Comparison of ENCODE assay signal across 9 cellular contexts in the genomic region with DNA sequence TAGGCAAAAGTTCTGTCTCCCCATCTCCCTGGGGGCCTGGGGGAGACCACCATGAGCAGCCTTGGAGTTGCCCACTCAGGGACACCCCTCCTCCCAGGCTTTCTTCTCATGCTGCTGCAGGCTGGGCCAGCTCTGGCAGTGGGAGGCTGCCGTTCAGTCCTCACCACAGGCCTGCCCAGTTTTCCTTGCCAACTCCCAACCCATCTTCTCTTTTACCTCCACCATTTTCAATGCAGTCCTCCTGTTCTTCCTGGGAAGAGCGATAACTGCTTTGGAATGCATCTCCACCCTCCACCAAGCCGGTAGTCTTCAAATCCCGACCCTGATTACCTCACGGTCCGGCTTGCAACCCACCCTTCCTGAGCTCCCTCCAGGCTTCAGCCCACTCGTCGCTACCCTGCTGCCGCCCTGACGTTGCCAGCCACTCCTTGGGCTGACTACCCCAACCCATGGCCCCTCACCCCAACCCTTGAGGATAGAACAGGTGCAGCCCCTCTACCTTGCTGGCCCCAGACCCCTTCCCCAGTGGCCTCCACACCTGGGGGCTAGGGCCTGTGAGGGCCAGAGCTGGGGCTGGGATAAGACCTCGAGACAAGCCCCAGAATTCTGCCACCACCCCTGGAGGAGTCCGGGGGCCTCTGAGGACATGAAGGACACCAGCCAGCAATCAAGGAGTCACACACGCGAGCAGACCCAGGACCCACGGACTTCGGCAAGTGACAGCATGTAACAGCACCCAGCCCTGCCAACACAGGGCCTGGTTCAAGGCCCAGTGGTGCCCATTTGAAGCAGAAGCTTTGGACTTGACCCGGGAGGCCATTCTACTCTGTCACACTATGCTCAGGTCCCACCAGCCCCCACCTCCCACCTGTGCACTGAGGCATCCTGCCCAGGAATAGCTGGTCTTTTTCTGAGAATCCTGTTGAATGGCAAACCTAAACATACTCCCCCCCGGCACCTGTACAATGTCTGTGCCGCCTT. TPM values are rescaled to one million over a fixed set of nuclear protein-coding genes. Genes with fewer than 3 reads are reported as not detected.
DNase-seq lines count a peak whose midpoint lies in the region; ATAC-seq and TF ChIP-seq lines count a peak whose summit lies in the region.
"Had no signal": no experiment of that assay in that cellular context is flagged by ENCODE, and none has a peak within 500 bp of the region (broad histone marks: within the 10 kb centered on the region; RNA-seq: fewer than 3 reads in every experiment).

No MANE protein-coding gene starts in this region.

- H3K4me1 Mint-ChIP-seq in CD14-positive monocyte (peaks cover 81% of the 10 kb centered on the region), endodermal cell (peaks cover 71% of the 10 kb centered on the region)

- no peaks in the 10 kb centered on the region for H3K9me3 Mint-ChIP-seq in CD14-positive monocyte
- H3K9me3 Mint-ChIP-seq in endodermal cell, result no peaks in the 10 kb centered on the region

- H3K36me3 ChIP-seq in endodermal cell (ENCODE audit: control insufficient read depth, insufficient read depth, low read length), result peaks cover 91% of the 10 kb centered on the region

- no peak for TF ChIP-seq CTCF in CD14-positive monocyte (IDR thresholded peaks at IDR 0.05)
- TF ChIP-seq CTCF in endodermal cell (conservative IDR thresholded peaks at IDR 0.05), result no peak
- TF ChIP-seq CTCF in omental fat pad (IDR thresholded peaks at IDR 0.05), result no peak
- TF ChIP-seq CTCF in GM13977 (IDR thresholded peaks at IDR 0.05; ENCODE audit: extremely low read depth, insufficient read depth, missing control alignments), result no peak

- WGBS in endodermal cell (ENCODE audit: insufficient coverage in 1 of 2, insufficient read length in 1 of 2), 2 experiments, result 90 to 100% methylated on average over 7 to 19 of the region's 19 CpGs

- H3K27ac Mint-ChIP-seq in CD14-positive monocyte (peak overlapping the region; percentile 70 to 91 (median 85)), endodermal cell (peak overlapping the region; percentile 39)

- peak; percentile 21 for ATAC-seq in omental fat pad (ENCODE audit: low FRiP score)
- ATAC-seq in HG03342 (IDR thresholded peaks at IDR 0.05; ENCODE audit: unreplicated experiment), result no peak
- ATAC-seq in GM21529 (IDR thresholded peaks at IDR 0.05; ENCODE audit: unreplicated experiment), result no peak

- DNase-seq in CD14-positive monocyte (ENCODE audit: low spot score), result no peak
- DNase-seq in RPMI7951 (ENCODE audit: low read depth), result peak; percentile 46
- DNase-seq in endodermal cell, result no peak
- no peak for DNase-seq in omental fat pad (ENCODE audit: low spot score)
- DNase-seq in GM13977 (ENCODE audit: low spot score), result no peak
- no peak for DNase-seq in activated CD4-positive, CD25-positive, alpha-beta regulatory T cell treated with anti-CD3 and anti-CD28 coated beads, Interleukin-2, amount 50 U/mL, for 72 hours
- DNase-seq: SHP77 treated with DMSO at 0.1 percent for 48 hours had no signal

- H3K27me3 Mint-ChIP-seq in CD14-positive monocyte (ENCODE audit: low read depth in 3 of 3) (peaks cover 0 to 4% (median 3%) of the 10 kb centered on the region in 3 donors), endodermal cell (ENCODE audit: insufficient read depth) (no peaks in the 10 kb centered on the region)

- H3K4me1 ChIP-seq in endodermal cell (ENCODE audit: control insufficient read depth, insufficient read depth, low read length), result peaks cover 28% of the 10 kb centered on the region

- in situ Hi-C loops in GM13977 (cut with MboI; ENCODE audit: low pct_unique_long_range_greater_than_20kb, low sequenced_read_pairs, unreplicated experiment), result no loop called here

- H3K36me3 Mint-ChIP-seq in CD14-positive monocyte, result peaks cover 83 to 92% of the 10 kb centered on the region in 2 donors
- peaks cover 69% of the 10 kb centered on the region for H3K36me3 Mint-ChIP-seq in endodermal cell (ENCODE audit: low read depth)

- H3K4me3 ChIP-seq in endodermal cell (ENCODE audit: low read length), result no peak overlapping the region

- no peaks in the 10 kb centered on the region for H3K9me3 ChIP-seq in endodermal cell (ENCODE audit: control insufficient read depth, low read length)

- no peaks in the 10 kb centered on the region for H3K27me3 ChIP-seq in endodermal cell (ENCODE audit: control insufficient read depth, insufficient read depth, low read length, poor library complexity, severe bottlenecking)

- no peak overlapping the region for H3K27ac ChIP-seq in endodermal cell (ENCODE audit: low read depth, low read length)

- no peak overlapping the region for H3K9ac ChIP-seq in endodermal cell (ENCODE audit: extremely low read depth, low read length, poor library complexity, severe bottlenecking)

- H3K4me3 Mint-ChIP-seq in CD14-positive monocyte, result no peak overlapping the region
- no peak overlapping the region for H3K4me3 Mint-ChIP-seq in endodermal cell

- intact Hi-C loops in CD14-positive monocyte (cut with micrococcal nuclease), result no loop called here

RNA-seq across cellular contexts. Expression of a gene that starts 9.2 kb away (rescaled TPM):
- 100 to 1,000 TPM; 243 to 251 TPM for polyA plus RNA-seq in CD14-positive monocyte
- 168 and 180 TPM in 2 replicates for total RNA-seq in RPMI7951 (2014; rRNA removed; shearing (Covaris generic))
- 100 to 1,000 TPM; 222 to 345 TPM for total RNA-seq in endodermal cell
- polyA plus RNA-seq in endodermal cell (2013, experiment 1 of 2), result 127 TPM
- 106 TPM for polyA plus RNA-seq in endodermal cell (2013, experiment 2 of 2)
- 100 to 1,000 TPM; 114 to 219 (median 135) TPM for total RNA-seq in omental fat pad
